In the genomic region with DNA sequence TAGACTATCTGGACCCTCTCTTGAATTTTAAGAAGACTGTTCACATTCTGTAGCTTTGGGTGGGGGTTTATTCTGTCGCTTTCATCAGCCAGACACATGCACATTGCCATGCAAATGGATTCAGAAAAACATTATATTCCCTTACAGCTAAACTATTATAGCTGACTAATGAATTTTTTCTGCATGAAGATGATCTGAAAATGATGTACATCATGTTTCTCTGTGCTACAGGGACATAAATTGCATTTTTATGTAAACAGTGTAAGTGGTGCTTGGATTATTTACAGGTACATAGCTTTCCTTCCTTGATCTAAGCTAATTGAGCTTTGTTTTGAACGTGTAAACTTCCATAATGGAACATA, we compare ENCODE assay signal across 13 cellular contexts. TPM values are rescaled to one million over a fixed set of nuclear protein-coding genes. Genes with fewer than 3 reads are reported as not detected.
DNase-seq lines count a peak whose midpoint lies in the region; ATAC-seq, FAIRE-seq and TF ChIP-seq lines count a peak whose summit lies in the region.
"Had no signal": no experiment of that assay in that cellular context is flagged by ENCODE, and none has a peak within 500 bp of the region (broad histone marks: within the 10 kb centered on the region; RNA-seq: fewer than 3 reads in every experiment).

No MANE protein-coding gene starts in this region.

- no peak for ATAC-seq in HG03460 (IDR thresholded peaks at IDR 0.05; ENCODE audit: unreplicated experiment)
- ATAC-seq in HG03520 (IDR thresholded peaks at IDR 0.05; ENCODE audit: unreplicated experiment) = no peak

- TF ChIP-seq CTCF in astrocyte (IDR thresholded peaks at IDR 0.05; ENCODE audit: insufficient read depth, low read depth, low read length) = no peak

- peaks cover 18% of the 10 kb centered on the region for H3K27me3 Mint-ChIP-seq in astrocyte (ENCODE audit: low read depth, unreplicated experiment)

- peaks cover 2% of the 10 kb centered on the region for H3K4me1 Mint-ChIP-seq in astrocyte (ENCODE audit: low read depth, unreplicated experiment)

- H3K4me2 ChIP-seq in astrocyte (ENCODE audit: low read length) = peak overlapping the region; percentile 97

- H2AFZ ChIP-seq in astrocyte (ENCODE audit: low read depth, low read length) = no peak overlapping the region

- H3K36me3 Mint-ChIP-seq in astrocyte (ENCODE audit: low read depth, unreplicated experiment) = no peaks in the 10 kb centered on the region

- H3K79me2 ChIP-seq in astrocyte (ENCODE audit: insufficient read depth, low read length) = peaks cover 61% of the 10 kb centered on the region

- peak; percentile 47 for FAIRE-seq in astrocyte (lab: Jason Lieb, UNC)
- FAIRE-seq: H1 had no signal

- H3K9me3 Mint-ChIP-seq in astrocyte (ENCODE audit: unreplicated experiment) = peaks cover 2% of the 10 kb centered on the region

- H3K4me3 Mint-ChIP-seq in astrocyte (ENCODE audit: unreplicated experiment) = peak overlapping the region; percentile 89

- H4K20me1 ChIP-seq in astrocyte (ENCODE audit: insufficient read depth, low read length) = peaks cover 11% of the 10 kb centered on the region

- no peaks in the 10 kb centered on the region for H3K9me3 ChIP-seq in astrocyte (ENCODE audit: insufficient read depth, low read depth, low read length)
- H3K9me3 ChIP-seq in iPS-18a (ENCODE audit: control insufficient read depth, low read depth, low read length) = no peaks in the 10 kb centered on the region
- peaks cover 0 to 4% (median 0%) of the 10 kb centered on the region in 5 donors for H3K9me3 ChIP-seq in subcutaneous abdominal adipose tissue (ENCODE audit: control insufficient read depth in 5 of 5, low read length in 5 of 5)

- DNase-seq in DMS53 (lab: John Stamatoyannopoulos, UW) (peak; percentile 46), DMS53 treated with DMSO at 0.1 percent for 48 hours (lab: John Stamatoyannopoulos, UW; ENCODE audit: unreplicated experiment) (no peak), astrocyte (ENCODE audit: low read depth) (no peak), G401 (ENCODE audit: low spot score) (no peak)
- DNase-seq: activated gamma-delta T cell, NCI-H1436 treated with DMSO at 0.1 percent for 48 hours, RPMI8226 had no signal

- in situ Hi-C loops in G401 (cut with HindIII; ENCODE audit: low sequenced_read_pairs) = no loop called here

- peak overlapping the region; percentile 88 for H3K27ac ChIP-seq in astrocyte (ENCODE audit: low read depth, low read length)
- H3K27ac ChIP-seq in iPS-18a (ENCODE audit: low read length) = no peak overlapping the region
- no peak overlapping the region for H3K27ac ChIP-seq in subcutaneous abdominal adipose tissue (ENCODE audit: low read depth, low read length)
- H3K27ac ChIP-seq: 22Rv1 had no signal

- H3K36me3 ChIP-seq in astrocyte (ENCODE audit: insufficient read depth, low read length) = no peaks in the 10 kb centered on the region
- H3K36me3 ChIP-seq in iPS-18a (ENCODE audit: control insufficient read depth, low read depth, low read length) = no peaks in the 10 kb centered on the region
- no peaks in the 10 kb centered on the region for H3K36me3 ChIP-seq in subcutaneous abdominal adipose tissue (ENCODE audit: control insufficient read depth in 5 of 5, insufficient read depth in 5 of 5, low read length in 5 of 5)

- H3K4me3 ChIP-seq in astrocyte (ENCODE audit: insufficient read depth, low read depth, low read length) = peak overlapping the region; percentile 99
- H3K4me3 ChIP-seq in iPS-18a (ENCODE audit: low read length) = peak overlapping the region; percentile 84
- peak overlapping the region in 3 of 5 donors; percentile 66 to 89 (median 76) for H3K4me3 ChIP-seq in subcutaneous abdominal adipose tissue (ENCODE audit: low read depth in 1 of 5, low read length in 5 of 5)

- peaks cover 9% of the 10 kb centered on the region for H3K4me1 ChIP-seq in astrocyte (ENCODE audit: insufficient read depth, low read length)
- peaks cover 24% of the 10 kb centered on the region for H3K4me1 ChIP-seq in iPS-18a (ENCODE audit: control insufficient read depth, low read depth, low read length)
- H3K4me1 ChIP-seq in subcutaneous abdominal adipose tissue (ENCODE audit: control insufficient read depth in 5 of 5, insufficient read depth in 5 of 5, low read length in 5 of 5) = peaks cover 0 to 19% (median 14%) of the 10 kb centered on the region in 5 donors

- H3K27me3 ChIP-seq in astrocyte (ENCODE audit: insufficient read depth, low read length) (no peaks in the 10 kb centered on the region), iPS-18a (ENCODE audit: control insufficient read depth, insufficient read depth, low read length) (peaks cover 35% of the 10 kb centered on the region), subcutaneous abdominal adipose tissue (ENCODE audit: control insufficient read depth in 5 of 5, insufficient read depth in 4 of 5, low read length in 5 of 5) (peaks cover 0 to 3% (median 0%) of the 10 kb centered on the region in 5 donors)

- no peak overlapping the region for H3K27ac Mint-ChIP-seq in astrocyte (ENCODE audit: unreplicated experiment)

- peak overlapping the region; percentile 97 for H3K9ac ChIP-seq in astrocyte (ENCODE audit: low read length)
- H3K9ac ChIP-seq in iPS-18a (ENCODE audit: low read length) = no peak overlapping the region
- no peak overlapping the region for H3K9ac ChIP-seq in subcutaneous abdominal adipose tissue (ENCODE audit: low read length in 5 of 5)

RNA-seq across cellular contexts. Expression of a gene that starts 1.5 kb away (rescaled TPM):
- 7.9 and 8.2 TPM in 2 replicates for total RNA-seq in astrocyte
- 0.20 TPM in 1 of 2 replicates, not detected in the other for total RNA-seq in G401 (2014; rRNA removed; shearing (Covaris generic))
